Comparison of ENCODE assay signal across 7 cellular contexts in genomic region chr1:146282807-146283526, GRCh38. TPM values are rescaled to one million over a fixed set of nuclear protein-coding genes. Genes with fewer than 3 reads are reported as not detected.
DNase-seq lines count a peak whose midpoint lies in the region; ATAC-seq lines count a peak whose summit lies in the region.
"Not testable (repeated sequence)": the region's sequence is repeated elsewhere in the genome, so short reads cannot be mapped to it uniquely, and the experiment has no call there.

No MANE protein-coding gene starts in this region.

- intact Hi-C loops in left colon (cut with DNase I, micrococcal nuclease): not testable (repeated sequence)

- not testable (repeated sequence) for H3K27ac Mint-ChIP-seq in T-helper 17 cell

- H3K36me3 Mint-ChIP-seq in T-helper 17 cell (ENCODE audit: low read depth): not testable (repeated sequence)

- not testable (repeated sequence) for H3K4me3 Mint-ChIP-seq in T-helper 17 cell

- H3K4me1 Mint-ChIP-seq in T-helper 17 cell: not testable (repeated sequence)

- ATAC-seq in GM18867 (IDR thresholded peaks at IDR 0.05; ENCODE audit: unreplicated experiment) (peak; percentile 88), GM19452 (IDR thresholded peaks at IDR 0.05; ENCODE audit: unreplicated experiment) (peak; percentile 67), GM21717 (IDR thresholded peaks at IDR 0.05; ENCODE audit: unreplicated experiment) (peak; percentile 77), HG02884 (IDR thresholded peaks at IDR 0.05; ENCODE audit: unreplicated experiment) (peak; percentile 74), HG03280 (IDR thresholded peaks at IDR 0.05; ENCODE audit: unreplicated experiment) (peak; percentile 70), T-helper 17 cell (peak; percentile 60), left colon (peak; percentile 52)

- not testable (repeated sequence) for H3K9me3 ChIP-seq in T-helper 17 cell (ENCODE audit: control insufficient read depth, low read length, poor library complexity, severe bottlenecking)

- DNase-seq in T-helper 17 cell, left colon: not testable (repeated sequence)

- not testable (repeated sequence) for H3K27me3 Mint-ChIP-seq in T-helper 17 cell

RNA-seq across cellular contexts. Expression of gene NOTCH2NLA, which starts 54.1 kb away (rescaled TPM):
- total RNA-seq in T-helper 17 cell: 10 to 100 TPM; 34.3 to 40.7 TPM
- 10 to 100 TPM; 32.4 to 36.1 TPM for total RNA-seq in left colon
